Comparison of ENCODE assay signal across 8 cellular contexts in the genomic region with DNA sequence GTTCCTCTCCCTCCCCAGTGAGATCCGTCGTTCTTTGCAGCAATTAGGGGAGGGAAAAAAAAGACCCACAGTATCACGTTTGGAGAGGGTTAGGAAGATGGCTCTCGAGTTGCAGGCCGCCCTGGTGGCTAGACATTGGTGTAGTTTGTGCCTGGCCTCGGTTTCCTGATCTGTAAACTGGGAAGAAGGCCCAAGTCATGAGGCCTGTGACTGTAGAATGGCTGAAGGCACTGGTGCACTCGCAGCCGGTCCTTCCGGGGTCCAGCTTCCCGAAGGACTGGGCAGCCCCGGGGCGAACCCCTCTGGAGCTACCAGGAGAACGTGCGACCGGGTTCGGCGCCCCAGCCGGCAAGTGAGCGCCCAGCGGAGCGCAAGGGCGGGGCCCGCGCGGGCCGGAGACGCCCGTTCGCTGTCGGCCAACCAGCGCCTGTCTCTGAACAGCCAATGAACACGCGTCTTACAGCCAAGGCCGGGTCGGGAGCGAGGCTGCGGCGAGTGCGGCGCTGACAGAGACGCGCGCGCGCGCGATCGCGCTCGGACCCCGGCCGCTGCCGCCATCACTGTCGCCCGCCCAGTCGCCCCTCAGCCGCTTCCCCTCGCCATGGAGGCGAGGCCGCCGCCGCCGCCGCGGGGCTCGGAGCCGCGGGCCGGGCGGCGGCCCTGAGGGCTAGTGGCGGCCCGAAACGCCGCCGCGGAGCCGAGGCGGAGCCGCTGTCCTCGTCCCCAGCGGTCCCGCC. TPM values are rescaled to one million over a fixed set of nuclear protein-coding genes. Genes with fewer than 3 reads are reported as not detected.
DNase-seq lines count a peak whose midpoint lies in the region; ATAC-seq, FAIRE-seq and TF ChIP-seq lines count a peak whose summit lies in the region.

A gene with protein sequence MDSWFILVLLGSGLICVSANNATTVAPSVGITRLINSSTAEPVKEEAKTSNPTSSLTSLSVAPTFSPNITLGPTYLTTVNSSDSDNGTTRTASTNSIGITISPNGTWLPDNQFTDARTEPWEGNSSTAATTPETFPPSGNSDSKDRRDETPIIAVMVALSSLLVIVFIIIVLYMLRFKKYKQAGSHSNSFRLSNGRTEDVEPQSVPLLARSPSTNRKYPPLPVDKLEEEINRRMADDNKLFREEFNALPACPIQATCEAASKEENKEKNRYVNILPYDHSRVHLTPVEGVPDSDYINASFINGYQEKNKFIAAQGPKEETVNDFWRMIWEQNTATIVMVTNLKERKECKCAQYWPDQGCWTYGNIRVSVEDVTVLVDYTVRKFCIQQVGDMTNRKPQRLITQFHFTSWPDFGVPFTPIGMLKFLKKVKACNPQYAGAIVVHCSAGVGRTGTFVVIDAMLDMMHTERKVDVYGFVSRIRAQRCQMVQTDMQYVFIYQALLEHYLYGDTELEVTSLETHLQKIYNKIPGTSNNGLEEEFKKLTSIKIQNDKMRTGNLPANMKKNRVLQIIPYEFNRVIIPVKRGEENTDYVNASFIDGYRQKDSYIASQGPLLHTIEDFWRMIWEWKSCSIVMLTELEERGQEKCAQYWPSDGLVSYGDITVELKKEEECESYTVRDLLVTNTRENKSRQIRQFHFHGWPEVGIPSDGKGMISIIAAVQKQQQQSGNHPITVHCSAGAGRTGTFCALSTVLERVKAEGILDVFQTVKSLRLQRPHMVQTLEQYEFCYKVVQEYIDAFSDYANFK (plus strand): TSS at position 472 of the 737 bp plus-strand sequence. CDS start 90,797 bp downstream, outside the sequence.

- no TSS peak for BruUV-seq in HepG2 (replicated peaks; lab: Mats Ljungman, UMichigan)

- H3K36me3 ChIP-seq in HepG2 (replicated peaks in 1 of 2; ENCODE audit: control insufficient read depth in 1 of 2, insufficient read depth in 2 of 2, low read length in 2 of 2) = peaks cover 0 to 3% of the 10 kb centered on the region in 2 experiments; a peak in 1 of 5 replicates

- H4K20me1 ChIP-seq in HepG2 (ENCODE audit: insufficient read depth, low read length) = no peaks in the 10 kb centered on the region

- peak within 1 kb of the TSS; percentile 49 for H3K27ac ChIP-seq in HepG2 (ENCODE audit: extremely low read length, insufficient read depth, low read length)

- peaks cover 41% of the 10 kb centered on the region for H3K79me2 ChIP-seq in HepG2 (ENCODE audit: insufficient read depth, low read length)

- peak within 1 kb of the TSS; percentile 77 to 98 (median 92) for H3K4me3 ChIP-seq in HepG2 (replicated peaks in 1 of 3; ENCODE audit: insufficient read depth in 1 of 3, low read depth in 2 of 3, low read length in 3 of 3)

- ATAC-seq in GM19351 (IDR thresholded peaks at IDR 0.05; ENCODE audit: unreplicated experiment) = peak; percentile 93
- peak; percentile 94 for ATAC-seq in HG03521 (IDR thresholded peaks at IDR 0.05; ENCODE audit: unreplicated experiment)
- ATAC-seq in HepG2 = peak; percentile 90

- H3K27me3 ChIP-seq in HepG2 (ENCODE audit: control insufficient read depth in 1 of 2, insufficient read depth in 2 of 2, low read length in 2 of 2) = peaks cover 0 to 18% of the 10 kb centered on the region in 2 experiments; a peak in 3 of 5 replicates

- peaks cover 26% of the 10 kb centered on the region for H3K36me3 Mint-ChIP-seq in dendritic cell treated with granulocyte-macrophage colony-stimulating factor and Interleukin-4, amounts not matched to agents 40 ng/mL and 50 ng/mL, for 4 days (ENCODE audit: low read depth)

- in situ Hi-C loops in HepG2 (cut with HindIII; ENCODE audit: extremely low pct_ligation_motif_present, low pct_unique_long_range_greater_than_20kb) = no loop called here

- peak within 1 kb of the TSS; percentile 96 for H3K4me2 ChIP-seq in HepG2 (ENCODE audit: low read depth, low read length)

- H3K9ac ChIP-seq in HepG2 (ENCODE audit: insufficient read depth, low read depth, low read length) = peak within 1 kb of the TSS; percentile 84

- peak; percentile 94 to 95 for TF ChIP-seq POLR2A in HepG2 (IDR thresholded peaks at IDR 0.05; ENCODE audit: insufficient read depth in 1 of 2, low read depth in 2 of 2, low read length in 2 of 2)

- H3K27ac Mint-ChIP-seq in dendritic cell treated with granulocyte-macrophage colony-stimulating factor and Interleukin-4, amounts not matched to agents 40 ng/mL and 50 ng/mL, for 4 days = peak within 1 kb of the TSS; percentile 92

- intact Hi-C loops in dendritic cell treated with granulocyte-macrophage colony-stimulating factor and Interleukin-4, amounts not matched to agents 40 ng/mL and 50 ng/mL, for 4 days (cut with micrococcal nuclease) = loop anchor here (5.0 kb wide), 1 partner anchor 114 kb away; no protein-coding TSS in a partner anchor
- intact Hi-C loops in HepG2 (cut with micrococcal nuclease; ENCODE audit: unreplicated experiment) = loop anchor here (10.0 kb wide), 1 partner anchor 72 kb away; no protein-coding TSS in a partner anchor

- peak within 1 kb of the TSS; percentile 86 for H2AFZ ChIP-seq in HepG2 (ENCODE audit: low read length)

- CTCF ChIA-PET in HepG2 (lab: Yijun Ruan, JAX; ENCODE audit: low intra/inter-chr PET ratio, low total read pairs) = no interaction called here

- peak; percentile 8 for FAIRE-seq in HepG2 (lab: Jason Lieb, UNC)

- under 1% methylated on average over 50 of the region's 83 CpGs for WGBS in HepG2 (ENCODE audit: low lambda C conversion rate)

- H3K9me3 ChIP-seq in HepG2 (ENCODE audit: low read length) = no peaks in the 10 kb centered on the region

- DNase-seq in C1 segment of cervical spinal cord (lab: John Stamatoyannopoulos, UW) = peak; percentile 23 to 93 (median 90)
- peak; percentile 97 for DNase-seq in NCI-H69 (lab: John Stamatoyannopoulos, UW)
- DNase-seq in activated CD4-positive, alpha-beta T cell treated with anti-CD3 and anti-CD28 coated beads, Interleukin-2, amount 50 U/mL, for 24 hours (ENCODE audit: low read depth in 1 of 2, low spot score in 1 of 2) = peak; percentile 74 to 86
- DNase-seq in HepG2 (ENCODE audit: low spot score) = peak; percentile 91
- peak; percentile 89 to 91 for DNase-seq in stimulated activated CD4-positive, alpha-beta T cell treated with anti-CD3 and anti-CD28 coated beads, Interleukin-2, amount 100 ng/mL, for 48 hours

- peaks cover 64% of the 10 kb centered on the region for H3K4me1 Mint-ChIP-seq in dendritic cell treated with granulocyte-macrophage colony-stimulating factor and Interleukin-4, amounts not matched to agents 40 ng/mL and 50 ng/mL, for 4 days (ENCODE audit: low read depth)

- H3K4me1 ChIP-seq in HepG2 (ENCODE audit: insufficient read depth, low read length) = peaks cover 63% of the 10 kb centered on the region

- peak; percentile 58; the same call in 1 of the 2 replicates for TF ChIP-seq RAD21 in HepG2 (CRISPR knock-in tag; IDR thresholded peaks at IDR 0.05)

- peaks cover 12% of the 10 kb centered on the region for H3K27me3 Mint-ChIP-seq in dendritic cell treated with granulocyte-macrophage colony-stimulating factor and Interleukin-4, amounts not matched to agents 40 ng/mL and 50 ng/mL, for 4 days

- H3K9me3 Mint-ChIP-seq in dendritic cell treated with granulocyte-macrophage colony-stimulating factor and Interleukin-4, amounts not matched to agents 40 ng/mL and 50 ng/mL, for 4 days = no peaks in the 10 kb centered on the region

- H3K4me3 Mint-ChIP-seq in dendritic cell treated with granulocyte-macrophage colony-stimulating factor and Interleukin-4, amounts not matched to agents 40 ng/mL and 50 ng/mL, for 4 days = peak within 1 kb of the TSS; percentile 89

- TF ChIP-seq CTCF in HepG2 (CRISPR knock-in tag; IDR thresholded peaks at IDR 0.05) = no peak

- POLR2A ChIA-PET in HepG2 (lab: Yijun Ruan, JAX) = interaction anchor here (0.6 to 1.8 kb wide), 13 partner anchors 8 to 350 kb away, joined by 3 to 11 read pairs (median 3); a partner anchor contains a TSS

- TF ChIP-seq EP300 in HepG2 (IDR thresholded peaks at IDR 0.05; ENCODE audit: low read depth in 2 of 2, low read length in 2 of 2) (no peak), HepG2 (CRISPR knock-in tag; IDR thresholded peaks at IDR 0.05; ENCODE audit: borderline replicate concordance) (peak; percentile 56)

TF ChIP-seq in HepG2, 621 proteins besides CTCF, POLR2A, EP300 and RAD21 (continues in another document):
- peak; percentile 28; the same call in 1 of the 2 replicates for TF ChIP-seq HCFC1 (IDR thresholded peaks at IDR 0.05; ENCODE audit: low read depth, low read length)
- TF ChIP-seq GLI4 (CRISPR knock-in tag; IDR thresholded peaks at IDR 0.05; ENCODE audit: borderline replicate concordance) = peak; percentile 70
- TF ChIP-seq ZNF350 (CRISPR knock-in tag; IDR thresholded peaks at IDR 0.05; ENCODE audit: borderline replicate concordance, low read depth) = peak; percentile 75
- TF ChIP-seq PHF8 (CRISPR knock-in tag; IDR thresholded peaks at IDR 0.05) = peak; percentile 86
- no peak for TF ChIP-seq ZNF382 (CRISPR knock-in tag; IDR thresholded peaks at IDR 0.05; ENCODE audit: borderline replicate concordance)
- TF ChIP-seq ZNF446 (CRISPR knock-in tag; IDR thresholded peaks at IDR 0.05) = no peak
- no peak; the same call in 1 of the 2 replicates for TF ChIP-seq ZNF790 (CRISPR knock-in tag; IDR thresholded peaks at IDR 0.05; ENCODE audit: borderline replicate concordance)
- TF ChIP-seq GTF3A (CRISPR knock-in tag; conservative IDR thresholded peaks at IDR 0.05) = peak; percentile 82; the same call in 1 of the 2 replicates

RNA-seq across cellular contexts. Expression of the gene that starts here (rescaled TPM):
- 43.7 and 47.2 TPM in 2 replicates for total RNA-seq in HepG2 (2016; rRNA removed; fragmentation: Illumina TruSeq; extraction: Trizol)
- total RNA-seq in HepG2 (2016; cell fraction: cytosol; rRNA removed; fragmentation: Illumina TruSeq; extraction: Trizol; ENCODE audit: low read depth) = 75.0 and 92.4 TPM in 2 replicates
- total RNA-seq in HepG2 (2016; cell fraction: insoluble cytoplasmic fraction; rRNA removed; fragmentation: Illumina TruSeq; extraction: Trizol) = 36.6 and 48.6 TPM in 2 replicates
- 68.2 and 69.6 TPM in 2 replicates for total RNA-seq in HepG2 (2016; cell fraction: membrane; rRNA removed; fragmentation: Illumina TruSeq; extraction: Trizol)
- 49.3 and 53.4 TPM in 2 replicates for total RNA-seq in HepG2 (2016; cell fraction: nucleus; rRNA removed; fragmentation: Illumina TruSeq; extraction: Trizol)
- 107 and 127 TPM in 2 replicates for polyA plus RNA-seq in HepG2 (2011; rRNA removed)
- polyA plus RNA-seq in HepG2 (2011; cell fraction: cytosol; rRNA removed) = 69.7 and 102 TPM in 2 replicates
- polyA plus RNA-seq in HepG2 (2011; cell fraction: nucleus; rRNA removed) = 65.1 and 68.2 TPM in 2 replicates
- 67.3 and 73.2 TPM in 2 replicates for polyA plus RNA-seq in HepG2 (2012)
- 23.1 and 26.7 TPM in 2 replicates for polyA plus RNA-seq in HepG2 (2016; cell fraction: cytosol; fragmentation: Illumina TruSeq; extraction: Trizol; ENCODE audit: low read depth)
- 56.2 and 64.8 TPM in 2 replicates for polyA plus RNA-seq in HepG2 (2016; cell fraction: insoluble cytoplasmic fraction; fragmentation: Illumina TruSeq; extraction: Trizol; ENCODE audit: low read depth)
- 68.7 and 72.2 TPM in 2 replicates for polyA plus RNA-seq in HepG2 (2016; cell fraction: membrane; fragmentation: Illumina TruSeq; extraction: Trizol; ENCODE audit: low read depth)
- 100 and 102 TPM in 2 replicates for polyA plus RNA-seq in HepG2 (2016; cell fraction: nucleus; fragmentation: Illumina TruSeq; extraction: Trizol; ENCODE audit: insufficient read depth, low read depth)
- polyA minus RNA-seq in HepG2 (2011; rRNA and poly(A)+ RNA removed; ENCODE audit: low replicate concordance) = 22.9 and 71.1 TPM in 2 replicates
- 48.3 and 52.0 TPM in 2 replicates for polyA minus RNA-seq in HepG2 (2011; cell fraction: cytosol; rRNA and poly(A)+ RNA removed)
- 49.8 and 61.4 TPM in 2 replicates for polyA minus RNA-seq in HepG2 (2011; cell fraction: nucleus; rRNA and poly(A)+ RNA removed)

Comparison
In these comparisons a context has a peak if more than half of its experiments do, and no peak if none do; other contexts are left out.
1. Peak in every context shown above with its lines: DNase-seq, ATAC-seq, H3K4me3 ChIP-seq and H3K27ac ChIP-seq.